Comparison of ENCODE assay signal across 18 cellular contexts in genomic region chr1:43688109-43688387, GRCh38.
"Had no signal": no experiment of that assay in that cellular context is flagged by ENCODE, and none has a peak within 500 bp of the region (broad histone marks: within the 10 kb centered on the region; RNA-seq: fewer than 3 reads in every experiment).

No MANE protein-coding gene starts in this region.

- H3K27me3 ChIP-seq: suprapubic skin had no signal

- H3K27me3 Mint-ChIP-seq: natural killer cell treated with Interleukin-12 subunit alpha and Interleukin-12 subunit beta and Interleukin-15 and Interleukin-18, amount 100 ng/mL, for 72 hours; progenitor cell of endocrine pancreas; type B pancreatic cell had no signal

- H3K9me3 ChIP-seq: lower lobe of right lung, suprapubic skin had no signal

- H3K27ac Mint-ChIP-seq: progenitor cell of endocrine pancreas, type B pancreatic cell had no signal

- H3K27ac ChIP-seq: lower lobe of right lung, suprapubic skin, WERI-Rb-1 had no signal

- H3K4me1 ChIP-seq: lower lobe of right lung, suprapubic skin had no signal

- H3K4me3 ChIP-seq: lower lobe of right lung, suprapubic skin had no signal

- H3K4me3 Mint-ChIP-seq: natural killer cell treated with Interleukin-12 subunit alpha and Interleukin-12 subunit beta and Interleukin-15 and Interleukin-18, amount 100 ng/mL, for 72 hours; type B pancreatic cell had no signal

- ATAC-seq: activated naive CD4-positive, alpha-beta T cell treated with anti-CD3 and anti-CD28 coated beads, Interleukin-2, amount 50 U/mL, for 72 hours; lower lobe of right lung; natural killer cell treated with Interleukin-12 subunit alpha and Interleukin-12 subunit beta and Interleukin-15 and Interleukin-18, amount 100 ng/mL, for 72 hours had no signal

- H3K9me3 Mint-ChIP-seq: activated naive CD4-positive, alpha-beta T cell treated with anti-CD3 and anti-CD28 coated beads, Interleukin-2, amount 50 U/mL, for 72 hours; natural killer cell treated with Interleukin-12 subunit alpha and Interleukin-12 subunit beta and Interleukin-15 and Interleukin-18, amount 100 ng/mL, for 72 hours; type B pancreatic cell had no signal

- DNase-seq: activated CD4-positive, alpha-beta T cell treated with anti-CD3 and anti-CD28 coated beads for 4 hours; activated effector memory CD4-positive, alpha-beta T cell treated with Interleukin-2 at 50 U/mL for 16 hours; activated T-cell treated with anti-CD3 and anti-CD28 coated beads for 4 hours; amniotic stem cell; effector CD8-positive, alpha-beta T cell; erythroblast; left cardiac atrium; lower lobe of right lung; nucleus accumbens; stimulated activated CD4-positive, alpha-beta T cell treated with anti-CD3 and anti-CD28 coated beads, Interleukin-12 subunit alpha, Interleukin-12 subunit beta, amount 100 ng/mL, for 4 hours; stimulated activated naive CD4-positive, alpha-beta T cell treated with Interleukin-2 at 50 U/mL for 16 hours; WERI-Rb-1 had no signal

- FAIRE-seq: bronchial epithelial cell had no signal
